Comparison of ENCODE assay signal across 32 cellular contexts in genomic region chr7:7527047-7527446, GRCh38. TPM values are rescaled to one million over a fixed set of nuclear protein-coding genes. Genes with fewer than 3 reads are reported as not detected.
"Had no signal": no experiment of that assay in that cellular context is flagged by ENCODE, and none has a peak within 500 bp of the region (broad histone marks: within the 10 kb centered on the region; RNA-seq: fewer than 3 reads in every experiment).

No MANE protein-coding gene starts in this region.

- H3K27me3 ChIP-seq: ascending aorta, breast epithelium, cardiac muscle cell, esophagus muscularis mucosa, foreskin keratinocyte, gastroesophageal sphincter, heart right ventricle had no signal

- H3K36me3 ChIP-seq: ascending aorta, breast epithelium, cardiac muscle cell, esophagus muscularis mucosa, gastroesophageal sphincter, heart right ventricle, WERI-Rb-1 had no signal

- H3K4me1 ChIP-seq: ascending aorta, breast epithelium, esophagus muscularis mucosa, foreskin keratinocyte, gastroesophageal sphincter, heart right ventricle had no signal

- H3K27ac ChIP-seq: ascending aorta, breast epithelium, cardiac muscle cell, coronary artery, esophagus muscularis mucosa, foreskin keratinocyte, gastroesophageal sphincter, heart right ventricle, WERI-Rb-1 had no signal

- ATAC-seq: activated CD4-positive, CD25-positive, alpha-beta regulatory T cell treated with anti-CD3 and anti-CD28 coated beads, Interleukin-2, amount 50 U/mL, for 24 hours; activated naive CD4-positive, alpha-beta T cell treated with anti-CD3 and anti-CD28 coated beads, Interleukin-2, amount 50 U/mL, for 72 hours; activated T-cell treated with anti-CD3 and anti-CD28 coated beads, Interleukin-2, amount 50 U/mL, for 72 hours; effector memory CD8-positive, alpha-beta T cell; foreskin keratinocyte; gastroesophageal sphincter; heart right ventricle; T-helper 17 cell had no signal

- DNase-seq: activated B cell treated with CpG ODN at 0.5 μM for 24 hours; activated CD4-positive, alpha-beta memory T cell treated with anti-CD3 and anti-CD28 coated beads, Interleukin-2, amount 10 ng/mL, durations not matched to agents 7 days and 5 days; activated CD4-positive, alpha-beta T cell treated with anti-CD3 and anti-CD28 coated beads, Interleukin-2, amount 10 ng/mL, durations not matched to agents 24 days and 14 days; activated CD8-positive, alpha-beta memory T cell treated with anti-CD3 and anti-CD28 coated beads, Interleukin-2, amount 50 U/mL, for 48 hours; activated gamma-delta T cell; activated naive CD4-positive, alpha-beta T cell; activated naive CD4-positive, alpha-beta T cell treated with anti-CD3 and anti-CD28 coated beads, Interleukin-2, amount 10 ng/mL, durations not matched to agents 7 days and 5 days; activated naive CD8-positive, alpha-beta T cell treated with anti-CD3 and anti-CD28 coated beads, Interleukin-2, amount 10 ng/mL, durations not matched to agents 7 days and 5 days; activated T-cell treated with anti-CD3 and anti-CD28 coated beads for 4 hours; activated T-cell treated with anti-CD3 and anti-CD28 coated beads, Interleukin-2, amount 50 U/mL, for 24 hours; activated T-cell treated with anti-CD3 and anti-CD28 coated beads, Interleukin-2, amount 50 U/mL, for 72 hours; central memory CD4-positive, alpha-beta T cell; cerebellar nuclear complex; dermis blood vessel endothelial cell; effector CD4-positive, alpha-beta T cell; effector memory CD8-positive, alpha-beta T cell; erythroblast; foreskin keratinocyte; heart right ventricle; T-helper 1 cell; T-helper 17 cell; T1000; WERI-Rb-1 had no signal

- H3K9me3 ChIP-seq: ascending aorta, breast epithelium, esophagus muscularis mucosa, gastroesophageal sphincter, heart right ventricle had no signal

- H3K4me3 ChIP-seq: ascending aorta, breast epithelium, cardiac muscle cell, coronary artery, esophagus muscularis mucosa, gastroesophageal sphincter, heart right ventricle had no signal

RNA-seq across cellular contexts. Expression of gene COL28A1, which starts 8.6 kb away (rescaled TPM):
- total RNA-seq: activated CD4-positive, alpha-beta memory T cell treated with anti-CD3 and anti-CD28 coated beads, Interleukin-2, amount 10 ng/mL, durations not matched to agents 7 days and 5 days; activated CD4-positive, alpha-beta T cell treated with anti-CD3 and anti-CD28 coated beads, Interleukin-2, amount 10 ng/mL, durations not matched to agents 24 days and 14 days; activated naive CD8-positive, alpha-beta T cell treated with anti-CD3 and anti-CD28 coated beads, Interleukin-2, amount 10 ng/mL, durations not matched to agents 7 days and 5 days; foreskin keratinocyte; glomerular endothelial cell had no signal
